Comparison of ENCODE assay signal across 34 cellular contexts in genomic region chr2:80028584-80028983, GRCh38.
"Had no signal": no experiment of that assay in that cellular context is flagged by ENCODE, and none has a peak within 500 bp of the region (broad histone marks: within the 10 kb centered on the region; RNA-seq: fewer than 3 reads in every experiment).

No MANE protein-coding gene starts in this region.

- H3K9me3 ChIP-seq: breast epithelium, gastrocnemius medialis, psoas muscle, sigmoid colon, thyroid gland, upper lobe of left lung, vagina had no signal

- H3K4me3 ChIP-seq: breast epithelium, coronary artery, dorsolateral prefrontal cortex, gastrocnemius medialis, neural progenitor cell, psoas muscle, sigmoid colon, smooth muscle cell, thyroid gland, upper lobe of left lung, vagina had no signal

- H3K27ac ChIP-seq: breast epithelium, coronary artery, gastrocnemius medialis, neural progenitor cell, parathyroid adenoma, psoas muscle, sigmoid colon, thyroid gland, upper lobe of left lung, vagina had no signal

- DNase-seq: activated B cell treated with CpG ODN at 0.5 μM for 24 hours; activated CD4-positive, alpha-beta T cell treated with anti-CD3 and anti-CD28 coated beads, Interleukin-2, amount 50 U/mL, for 1 hour; activated CD8-positive, alpha-beta T cell treated with anti-CD3 and anti-CD28 coated beads for 36 hours; activated gamma-delta T cell treated with Interleukin-2 at 50 U/mL for 16 hours; activated T-cell treated with anti-CD3 and anti-CD28 coated beads, Interleukin-2, amount 50 U/mL, for 4 hours; central memory CD4-positive, alpha-beta T cell; effector memory CD4-positive, alpha-beta T cell; erythroblast; gastrocnemius medialis; glutamatergic neuron; left ventricle myocardium superior; mammary epithelial cell; natural killer cell; occipital lobe; psoas muscle; sigmoid colon; stimulated activated CD4-positive, alpha-beta T cell treated with anti-CD3 and anti-CD28 coated beads, Interleukin-1b, Interleukin-23, amount 100 ng/mL, for 48 hours; stimulated activated CD4-positive, alpha-beta T cell treated with anti-CD3 and anti-CD28 coated beads, Interleukin-4, amount 100 ng/mL, for 4 hours; stimulated activated CD8-positive, alpha-beta memory T cell treated with anti-CD3 and anti-CD28 coated beads, Interleukin-4, amount 100 ng/mL, for 48 hours; stimulated activated naive CD8-positive, alpha-beta T cell treated with anti-CD3 and anti-CD28 coated beads, Interleukin-15, amount 100 ng/mL, for 72 hours; T-helper 9 cell; upper lobe of left lung had no signal

- H3K36me3 ChIP-seq: breast epithelium, gastrocnemius medialis, neural progenitor cell, sigmoid colon, thyroid gland, upper lobe of left lung, vagina had no signal

- ATAC-seq: activated CD8-positive, alpha-beta T cell treated with anti-CD3 and anti-CD28 coated beads for 36 hours; activated naive CD4-positive, alpha-beta T cell treated with anti-CD3 and anti-CD28 coated beads, Interleukin-2, amount 50 U/mL, for 72 hours; activated T-cell treated with anti-CD3 and anti-CD28 coated beads, Interleukin-2, amount 50 U/mL, for 4 hours; activated T-helper 17 cell treated with anti-CD3 and anti-CD28 coated beads, Interleukin-2, amount 50 U/mL, for 72 hours; gastrocnemius medialis; left ventricle myocardium superior; natural killer cell; psoas muscle; stimulated activated memory B cell treated with anti-CD40 and anti-IgM and Interleukin-4, amounts not matched to agents 10 μg/mL and 1 μg/mL and 100 μg/mL, for 72 hours; stimulated activated naive CD8-positive, alpha-beta T cell treated with anti-CD3 and anti-CD28 coated beads, Interleukin-15, amount 100 ng/mL, for 72 hours had no signal

- H3K27me3 ChIP-seq: breast epithelium, dorsolateral prefrontal cortex, gastrocnemius medialis, neural progenitor cell, sigmoid colon, thyroid gland, upper lobe of left lung, vagina had no signal

- FAIRE-seq: islet of Langerhans had no signal

- H3K4me1 ChIP-seq: breast epithelium, gastrocnemius medialis, neural progenitor cell, parathyroid adenoma, psoas muscle, sigmoid colon, thyroid gland, upper lobe of left lung, vagina had no signal
